1 cellular context compared by ENCODE assay signal in genomic region chr9:88949961-88950340, GRCh38.
TF ChIP-seq lines count a peak whose summit lies in the region.

No MANE protein-coding gene starts in this region.

TF ChIP-seq in GM23338, 12 proteins besides CTCF, POLR2A, EP300 and RAD21 (continued from another document):
- TF ChIP-seq ZNF462 (CRISPR knock-in tag; IDR thresholded peaks at IDR 0.05) (no peak), ZNF331 (CRISPR knock-in tag; IDR thresholded peaks at IDR 0.05; ENCODE audit: low read depth) (no peak), POLR2AphosphoS5 (IDR thresholded peaks at IDR 0.05; ENCODE audit: low read depth) (no peak), ZNF114 (CRISPR knock-in tag; IDR thresholded peaks at IDR 0.05) (no peak)
